16 cellular contexts compared by ENCODE assay signal in the genomic region with DNA sequence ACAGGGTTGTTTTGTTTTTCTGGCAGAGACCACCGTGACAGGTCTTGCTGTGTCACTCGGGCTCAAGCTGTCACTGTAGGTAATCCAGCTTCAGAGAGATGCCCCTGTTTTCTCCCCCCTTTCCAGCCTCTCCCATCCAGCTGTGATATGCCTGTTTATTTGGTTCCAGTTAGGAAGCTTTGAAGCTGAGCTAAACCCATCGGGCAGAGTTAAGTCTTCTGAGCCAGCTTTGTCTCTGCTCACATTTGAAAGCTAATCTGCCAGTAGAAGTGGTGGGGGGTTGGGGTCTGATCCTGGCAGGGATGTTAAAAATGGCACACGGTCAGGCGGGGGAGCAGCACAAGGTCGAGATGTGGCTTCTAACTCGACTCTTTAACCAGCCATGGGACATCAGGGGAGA.
DNase-seq lines count a peak whose midpoint lies in the region; ATAC-seq and TF ChIP-seq lines count a peak whose summit lies in the region.
"Had no signal": no experiment of that assay in that cellular context is flagged by ENCODE, and none has a peak within 500 bp of the region (broad histone marks: within the 10 kb centered on the region; RNA-seq: fewer than 3 reads in every experiment).

No MANE protein-coding gene starts in this region.

- WGBS in neuronal stem cell (ENCODE audit: extremely low coverage in 2 of 2, insufficient read length in 2 of 2, insufficient replicate concordance in 1 of 2), 2 donors, result no CpG with 5 or more reads among the region's 7 CpGs

- H3K9me3 Mint-ChIP-seq in activated CD4-positive, alpha-beta memory T cell treated with anti-CD3 and anti-CD28 coated beads, Interleukin-2, amount 10 ng/mL, durations not matched to agents 7 days and 5 days, result no peaks in the 10 kb centered on the region
- H3K9me3 Mint-ChIP-seq: CD8-positive, alpha-beta T cell; GM23338 had no signal

- H3K27me3 ChIP-seq in left ventricle myocardium inferior (ENCODE audit: low read depth), result no peaks in the 10 kb centered on the region
- peaks cover 0 to 6% (median under 1%) of the 10 kb centered on the region in 3 experiments for H3K27me3 ChIP-seq in neuronal stem cell (ENCODE audit: control insufficient read depth in 3 of 3, insufficient read depth in 3 of 3, low read depth in 1 of 3, low read length in 3 of 3)
- H3K27me3 ChIP-seq: Peyer's patch had no signal

- H3K36me3 ChIP-seq in left ventricle myocardium inferior, result no peaks in the 10 kb centered on the region
- H3K36me3 ChIP-seq in neuronal stem cell (replicated peaks in 1 of 2; ENCODE audit: control insufficient read depth in 2 of 2, insufficient read depth in 2 of 2, low read length in 2 of 2), result no peaks in the 10 kb centered on the region
- H3K36me3 ChIP-seq: Peyer's patch had no signal

- no peak overlapping the region for H2BK15ac ChIP-seq in neuronal stem cell (ENCODE audit: low read length)

- H3K27me3 Mint-ChIP-seq in activated CD4-positive, alpha-beta memory T cell treated with anti-CD3 and anti-CD28 coated beads, Interleukin-2, amount 10 ng/mL, durations not matched to agents 7 days and 5 days, result peaks cover 14% of the 10 kb centered on the region

- peak overlapping the region; percentile 27 for H3K4me2 ChIP-seq in neuronal stem cell (ENCODE audit: insufficient read depth, low read length, poor library complexity, severe bottlenecking)
- H3K4me2 ChIP-seq: GM23338, SK-N-SH had no signal

- CTCF ChIA-PET in activated CD4-positive, alpha-beta memory T cell treated with anti-CD3 and anti-CD28 coated beads, Interleukin-2, amount 10 ng/mL, durations not matched to agents 7 days and 5 days (lab: Charles Lee), result interaction anchor here (1.5 to 1.7 kb wide), 2 partner anchors 93 to 134 kb away, joined by 3 to 6 read pairs; no protein-coding TSS in a partner anchor

- H3K27ac ChIP-seq in left ventricle myocardium inferior (replicated peaks), result peak overlapping the region; percentile 87
- no peak overlapping the region for H3K27ac ChIP-seq in neuronal stem cell (replicated peaks; ENCODE audit: low read length)
- H3K27ac ChIP-seq: Peyer's patch had no signal

- no peak overlapping the region for H2BK120ac ChIP-seq in neuronal stem cell (ENCODE audit: low read depth, low read length)

- H3K79me1 ChIP-seq in neuronal stem cell (ENCODE audit: low read depth, low read length), result no peaks in the 10 kb centered on the region

- no peak overlapping the region for H4K91ac ChIP-seq in neuronal stem cell (ENCODE audit: low read depth, low read length, poor library complexity)

- no peak overlapping the region for H3K9ac ChIP-seq in neuronal stem cell (ENCODE audit: low read depth, low read length, poor library complexity)
- H3K9ac ChIP-seq: SK-N-SH had no signal

- POLR2A ChIA-PET in activated CD4-positive, alpha-beta memory T cell treated with anti-CD3 and anti-CD28 coated beads, Interleukin-2, amount 10 ng/mL, durations not matched to agents 7 days and 5 days (lab: Charles Lee), result no interaction called here

- H2AK5ac ChIP-seq in neuronal stem cell (ENCODE audit: low read depth, low read length), result no peak overlapping the region

- no peak overlapping the region for H3K27ac Mint-ChIP-seq in activated CD4-positive, alpha-beta memory T cell treated with anti-CD3 and anti-CD28 coated beads, Interleukin-2, amount 10 ng/mL, durations not matched to agents 7 days and 5 days
- H3K27ac Mint-ChIP-seq: CD8-positive, alpha-beta T cell; GM23338 had no signal

- H3K4me3 ChIP-seq in left ventricle myocardium inferior (peak overlapping the region; percentile 17), neuronal stem cell (ENCODE audit: low read length in 2 of 2) (no peak overlapping the region)
- H3K4me3 ChIP-seq: GM23338, Peyer's patch had no signal

- no peak overlapping the region for H2BK12ac ChIP-seq in neuronal stem cell (ENCODE audit: low read length)

- H3K9me3 ChIP-seq in left ventricle myocardium inferior (replicated peaks) (no peaks in the 10 kb centered on the region), neuronal stem cell (replicated peaks in 1 of 2; ENCODE audit: control insufficient read depth in 2 of 2, insufficient read depth in 1 of 2, low read depth in 1 of 2, low read length in 2 of 2) (no peaks in the 10 kb centered on the region)
- H3K9me3 ChIP-seq: Peyer's patch, SK-N-SH had no signal

- H3K4me1 ChIP-seq in left ventricle myocardium inferior (peaks cover 72% of the 10 kb centered on the region), neuronal stem cell (ENCODE audit: control insufficient read depth in 2 of 2, insufficient read depth in 1 of 2, low read depth in 1 of 2, low read length in 2 of 2) (peaks cover 0 to 21% of the 10 kb centered on the region in 2 donors)
- H3K4me1 ChIP-seq: Peyer's patch had no signal

- no peak for TF ChIP-seq CTCF in left ventricle myocardium inferior (IDR thresholded peaks at IDR 0.05; ENCODE audit: borderline replicate concordance)

- H3K4ac ChIP-seq in neuronal stem cell (ENCODE audit: low read length), result no peak overlapping the region

- no peaks in the 10 kb centered on the region for H3K4me1 Mint-ChIP-seq in activated CD4-positive, alpha-beta memory T cell treated with anti-CD3 and anti-CD28 coated beads, Interleukin-2, amount 10 ng/mL, durations not matched to agents 7 days and 5 days

- no peak overlapping the region for H2AFZ ChIP-seq in neuronal stem cell (ENCODE audit: low read length)
- H2AFZ ChIP-seq: GM23338 had no signal

- H3K14ac ChIP-seq in neuronal stem cell (ENCODE audit: low read length), result no peak overlapping the region

- H3K36me3 Mint-ChIP-seq in activated CD4-positive, alpha-beta memory T cell treated with anti-CD3 and anti-CD28 coated beads, Interleukin-2, amount 10 ng/mL, durations not matched to agents 7 days and 5 days (ENCODE audit: low read depth), result no peaks in the 10 kb centered on the region
- H3K36me3 Mint-ChIP-seq: CD8-positive, alpha-beta T cell had no signal

- no peak overlapping the region for H4K8ac ChIP-seq in neuronal stem cell (ENCODE audit: low read depth, low read length)

- no peak overlapping the region for H3K23ac ChIP-seq in neuronal stem cell (ENCODE audit: low read depth, low read length, poor library complexity)

- ATAC-seq in HG02884 (IDR thresholded peaks at IDR 0.05; ENCODE audit: unreplicated experiment) (no peak), GM21723 (IDR thresholded peaks at IDR 0.05; ENCODE audit: unreplicated experiment) (no peak)
- ATAC-seq: CD8-positive, alpha-beta T cell had no signal

- DNase-seq in D341Med (ENCODE audit: low spot score) (peak; percentile 67), NCI-H82 treated with DMSO at 0.1 percent for 48 hours (lab: John Stamatoyannopoulos, UW; ENCODE audit: unreplicated experiment) (peak; percentile 97), left ventricle myocardium inferior (no peak), neuronal stem cell (ENCODE audit: low spot score) (no peak)
- DNase-seq in activated CD4-positive, alpha-beta memory T cell treated with anti-CD3 and anti-CD28 coated beads, Interleukin-2, amount 10 ng/mL, durations not matched to agents 7 days and 5 days, result no peak
- DNase-seq: CD8-positive, alpha-beta T cell; NCI-H1105; NCI-H187 treated with DMSO at 0.1 percent for 48 hours; NCI-H446; NCI-H774; Peyer's patch; SHP77; SK-N-SH had no signal

- peak overlapping the region; percentile 56 for H3K18ac ChIP-seq in neuronal stem cell (ENCODE audit: low read length)

- H2BK5ac ChIP-seq in neuronal stem cell (ENCODE audit: low read length), result no peak overlapping the region

- intact Hi-C loops in left ventricle myocardium inferior (cut with micrococcal nuclease), result loop anchor here (10.0 kb wide), 2 partner anchors 62 to 68 kb away; no protein-coding TSS in a partner anchor

- H3K4me3 Mint-ChIP-seq in activated CD4-positive, alpha-beta memory T cell treated with anti-CD3 and anti-CD28 coated beads, Interleukin-2, amount 10 ng/mL, durations not matched to agents 7 days and 5 days, result no peak overlapping the region
- H3K4me3 Mint-ChIP-seq: CD8-positive, alpha-beta T cell; GM23338 had no signal

Comparison
In these comparisons a context has a peak if more than half of its experiments do, and no peak if none do; other contexts are left out.
1. DNase-seq: peak in D341Med (single experiment) and NCI-H82 treated with DMSO at 0.1 percent for 48 hours (single experiment); none in left ventricle myocardium inferior (single experiment), neuronal stem cell (single experiment) and activated CD4-positive, alpha-beta memory T cell treated with anti-CD3 and anti-CD28 coated beads, Interleukin-2, amount 10 ng/mL, durations not matched to agents 7 days and 5 days (single experiment).